8 cellular contexts compared by ENCODE assay signal in the genomic region with DNA sequence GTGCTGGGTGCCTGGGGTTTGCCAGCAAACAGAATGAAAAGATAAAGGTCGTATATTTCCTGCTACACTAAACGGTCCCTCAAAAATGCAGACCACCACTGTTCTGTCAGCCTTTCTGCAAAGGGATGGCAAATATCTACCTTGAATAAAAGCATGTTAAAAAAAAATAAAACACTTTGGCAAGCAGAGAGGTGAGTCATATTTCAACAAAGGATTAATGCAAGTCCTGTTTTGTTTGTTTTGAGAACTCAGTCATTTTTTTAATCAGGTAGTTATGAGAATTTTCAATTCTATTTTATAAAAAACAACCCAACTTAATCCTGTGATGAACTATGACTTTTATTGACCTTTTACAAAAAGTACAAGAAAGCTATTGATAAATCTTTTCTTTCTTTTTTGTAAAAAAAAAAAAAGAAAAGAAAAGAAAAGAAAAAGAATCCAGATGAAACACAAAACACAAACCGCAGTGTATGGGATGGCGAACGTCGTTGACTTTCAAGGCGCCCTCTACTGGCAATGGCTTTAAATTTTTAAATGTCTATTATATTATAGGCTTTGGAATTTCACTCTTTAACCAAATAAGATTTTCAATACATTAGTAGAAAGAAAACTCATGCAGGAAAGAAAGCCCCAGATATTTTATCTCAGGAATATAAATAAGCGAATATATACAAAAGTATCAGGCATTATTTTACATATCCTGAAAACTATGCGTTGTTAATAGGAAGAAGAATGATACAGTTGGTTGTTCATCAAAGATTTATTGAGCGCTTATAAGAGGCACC.
A peak's percentile ranks its signal among the peaks of the same experiment; 100 is the strongest.
DNase-seq lines count a peak whose midpoint lies in the region; ATAC-seq and TF ChIP-seq lines count a peak whose summit lies in the region.

No MANE protein-coding gene starts in this region.

- no peaks in the 10 kb centered on the region for H3K36me3 Mint-ChIP-seq in CD8-positive, alpha-beta T cell

- H3K27ac Mint-ChIP-seq in CD8-positive, alpha-beta T cell = no peak overlapping the region

- H3K27me3 ChIP-seq in CD8-positive, alpha-beta T cell (ENCODE audit: insufficient read depth, low read length) = no peaks in the 10 kb centered on the region
- H3K27me3 ChIP-seq in HAP-1 (ENCODE audit: low read depth) (no peaks in the 10 kb centered on the region), breast epithelium (no peaks in the 10 kb centered on the region), suprapubic skin (no peaks in the 10 kb centered on the region)

- TF ChIP-seq CTCF in CD8-positive, alpha-beta T cell (IDR thresholded peaks at IDR 0.05) = peak; percentile 70
- TF ChIP-seq CTCF in breast epithelium (IDR thresholded peaks at IDR 0.05) (peak; percentile 45 to 64 (median 51)), suprapubic skin (IDR thresholded peaks at IDR 0.05) (peak; percentile 51 to 57)

- no peak for ATAC-seq in CD8-positive, alpha-beta T cell
- ATAC-seq in left lobe of liver (peak; percentile 73), HG03280 (IDR thresholded peaks at IDR 0.05; ENCODE audit: unreplicated experiment) (no peak), HG02763 (IDR thresholded peaks at IDR 0.05; ENCODE audit: unreplicated experiment) (no peak)

- no peaks in the 10 kb centered on the region for H3K9me3 ChIP-seq in CD8-positive, alpha-beta T cell (ENCODE audit: low read length)
- H3K9me3 ChIP-seq in HAP-1 = no peaks in the 10 kb centered on the region
- no peaks in the 10 kb centered on the region for H3K9me3 ChIP-seq in breast epithelium
- no peaks in the 10 kb centered on the region for H3K9me3 ChIP-seq in suprapubic skin

- WGBS in suprapubic skin = 30% methylated on average over 10 of the region's 10 CpGs

- DNase-seq in CD8-positive, alpha-beta T cell = peak in 5 of 7 experiments; percentile 13 to 46 (median 32)
- DNase-seq in HAP-1 (ENCODE audit: low spot score in 2 of 2) = peak; percentile 57 to 70
- DNase-seq in SHP77 treated with DMSO at 0.1 percent for 48 hours (lab: John Stamatoyannopoulos, UW) = peak; percentile 30
- DNase-seq in breast epithelium (ENCODE audit: low spot score in 2 of 2) = no peak
- no peak for DNase-seq in left lobe of liver (ENCODE audit: low spot score)
- DNase-seq in suprapubic skin (ENCODE audit: low spot score in 2 of 2) = no peak

- in situ Hi-C loops in HAP-1 (cut with MboI; ENCODE audit: low sequenced_read_pairs) = no loop called here

- peaks cover 5% of the 10 kb centered on the region for H3K4me1 ChIP-seq in CD8-positive, alpha-beta T cell (ENCODE audit: insufficient read depth, low read length)
- H3K4me1 ChIP-seq in HAP-1 (peaks cover 10% of the 10 kb centered on the region), breast epithelium (no peaks in the 10 kb centered on the region), suprapubic skin (peaks cover 27% of the 10 kb centered on the region)

- H3K27me3 Mint-ChIP-seq in CD8-positive, alpha-beta T cell (ENCODE audit: low read depth) = no peaks in the 10 kb centered on the region

- H3K36me3 ChIP-seq in CD8-positive, alpha-beta T cell (ENCODE audit: insufficient read depth, low read length) = no peaks in the 10 kb centered on the region
- no peaks in the 10 kb centered on the region for H3K36me3 ChIP-seq in HAP-1 (replicated peaks)
- H3K36me3 ChIP-seq in breast epithelium = no peaks in the 10 kb centered on the region
- no peaks in the 10 kb centered on the region for H3K36me3 ChIP-seq in suprapubic skin

- TF ChIP-seq EP300 in suprapubic skin (IDR thresholded peaks at IDR 0.05) = no peak

- H3K4me3 Mint-ChIP-seq in CD8-positive, alpha-beta T cell = peak overlapping the region; percentile 56

- no peak overlapping the region for H3K4me3 ChIP-seq in CD8-positive, alpha-beta T cell (ENCODE audit: low read depth, low read length)
- H3K4me3 ChIP-seq in HAP-1 (no peak overlapping the region), breast epithelium (no peak overlapping the region), suprapubic skin (no peak overlapping the region)

- no peak overlapping the region for H3K27ac ChIP-seq in CD8-positive, alpha-beta T cell (ENCODE audit: low read depth, low read length)
- peak overlapping the region; percentile 48 to 76 for H3K27ac ChIP-seq in breast epithelium
- H3K27ac ChIP-seq in suprapubic skin = peak overlapping the region; percentile 17

- H3K4me1 Mint-ChIP-seq in CD8-positive, alpha-beta T cell (ENCODE audit: low read depth) = peaks cover 3% of the 10 kb centered on the region

- no peak for TF ChIP-seq POLR2A in breast epithelium (IDR thresholded peaks at IDR 0.05)
- TF ChIP-seq POLR2A in suprapubic skin (IDR thresholded peaks at IDR 0.05) = no peak

- no peaks in the 10 kb centered on the region for H3K9me3 Mint-ChIP-seq in CD8-positive, alpha-beta T cell

- POLR2A ChIA-PET in CD8-positive, alpha-beta T cell (lab: Charles Lee) = interaction anchor here (0.9 kb wide), 1 partner anchor 14 kb away, joined by 3 read pairs; no protein-coding TSS in a partner anchor

- intact Hi-C loops in CD8-positive, alpha-beta T cell (cut with DNase I, micrococcal nuclease) = no loop called here
- intact Hi-C loops in breast epithelium (cut with DNase I; ENCODE audit: low total_unique reads) = no loop called here

- CTCF ChIA-PET in CD8-positive, alpha-beta T cell (lab: Charles Lee) = interaction anchor here (0.6 to 1.6 kb wide), 10 partner anchors 9 to 231 kb away, joined by 3 to 8 read pairs (median 3); no protein-coding TSS in a partner anchor

Comparison
In these comparisons a context has a peak if more than half of its experiments do, and no peak if none do; other contexts are left out.
1. DNase-seq: peak in CD8-positive, alpha-beta T cell (5 of 7), HAP-1 (2 of 2) and SHP77 treated with DMSO at 0.1 percent for 48 hours (single experiment); none in breast epithelium (0 of 2), left lobe of liver (single experiment) and suprapubic skin (0 of 2).
2. Peak in every context shown above with its lines, with median percentiles within 50 percentile points of each other: CTCF ChIP-seq.